ENCODE assay signal across 8 cellular contexts in genomic region chr11:112961146-112961668, GRCh38. TPM values are rescaled to one million over a fixed set of nuclear protein-coding genes. Genes with fewer than 3 reads are reported as not detected.
DNase-seq lines count a peak whose midpoint lies in the region; ATAC-seq and TF ChIP-seq lines count a peak whose summit lies in the region.

TSS of gene NCAM1 (plus strand) at chr11:112961420.

- peak within 1 kb of the TSS in 2 of 6 donors; percentile 35 to 48 for H3K27ac Mint-ChIP-seq in naive B cell

- peaks cover 0 to 32% (median 15%) of the 10 kb centered on the region in 4 donors for H3K27me3 ChIP-seq in upper lobe of left lung

- H3K4me3 Mint-ChIP-seq in naive B cell: peak within 1 kb of the TSS; percentile 53 to 91 (median 79)

- H3K4me1 Mint-ChIP-seq in naive B cell: peaks cover 9 to 24% (median 17%) of the 10 kb centered on the region in 3 donors

- H3K27me3 Mint-ChIP-seq in naive B cell: peaks cover 57 to 71% (median 63%) of the 10 kb centered on the region in 3 donors

- DNase-seq in 8988T (peak; percentile 51), GM12865 (ENCODE audit: low read depth) (peak; percentile 12), NCI-H2227 (lab: John Stamatoyannopoulos, UW; ENCODE audit: unreplicated experiment) (peak; percentile 97), foreskin melanocyte (peak; percentile 75), naive B cell (no peak), upper lobe of left lung (peak; percentile 35 to 68)
- DNase-seq in activated CD8-positive, alpha-beta memory T cell treated with anti-CD3 and anti-CD28 coated beads, Interleukin-2, amount 50 U/mL, for 48 hours: peak; percentile 56

- H3K9me3 ChIP-seq in upper lobe of left lung: no peaks in the 10 kb centered on the region

- 2 to 5% methylated on average over 15 to 28 of the region's 28 CpGs for WGBS in upper lobe of left lung, 2 donors

- ATAC-seq in naive B cell (ENCODE audit: low read depth in 2 of 2) (no peak), upper lobe of left lung (ENCODE audit: low FRiP score in 2 of 2) (peak in 1 of 2 donors; percentile 72), GM18519 (IDR thresholded peaks at IDR 0.05; ENCODE audit: low FRiP score, unreplicated experiment) (no peak)

- no peak within 1 kb of the TSS for H3K4me3 ChIP-seq in GM12865 (ENCODE audit: low read depth, low read length)
- peak within 1 kb of the TSS; percentile 29 to 54 (median 44) for H3K4me3 ChIP-seq in upper lobe of left lung

- peaks cover 0 to 10% (median 2%) of the 10 kb centered on the region in 7 donors for H3K9me3 Mint-ChIP-seq in naive B cell

- TF ChIP-seq CTCF in GM12865 (IDR thresholded peaks at IDR 0.05; ENCODE audit: insufficient read depth, low read depth, low read length, missing control alignments) (no peak), upper lobe of left lung (IDR thresholded peaks at IDR 0.05) (no peak)

- peaks cover 0 to 18% of the 10 kb centered on the region in 2 donors for H3K36me3 Mint-ChIP-seq in naive B cell

- no peak for TF ChIP-seq EP300 in upper lobe of left lung (IDR thresholded peaks at IDR 0.05)

- H3K27ac ChIP-seq in upper lobe of left lung: no peak within 1 kb of the TSS

- no peak for TF ChIP-seq POLR2A in upper lobe of left lung (IDR thresholded peaks at IDR 0.05)

- peaks cover 24 to 31% (median 28%) of the 10 kb centered on the region in 4 donors for H3K4me1 ChIP-seq in upper lobe of left lung

- H3K36me3 ChIP-seq in upper lobe of left lung: no peaks in the 10 kb centered on the region

RNA-seq across cellular contexts. Expression of gene NCAM1, which starts in this region (rescaled TPM):
- polyA plus RNA-seq in naive B cell (ENCODE audit: low read depth in 6 of 6): under 1 TPM in 1 of 6 donors, not detected in 5; 0.05 TPM
- total RNA-seq in upper lobe of left lung: 10 to 100 TPM in 1 of 6 donors, 1 to 10 TPM in 5; 1.4 to 15.3 (median 2.5) TPM
